Comparison of ENCODE assay signal across 7 cellular contexts in genomic region chr2:170562928-170563327, GRCh38.
"Had no signal": no experiment of that assay in that cellular context is flagged by ENCODE, and none has a peak within 500 bp of the region (broad histone marks: within the 10 kb centered on the region; RNA-seq: fewer than 3 reads in every experiment).

No MANE protein-coding gene starts in this region.

- H3K4me3 ChIP-seq: GM23338, HAP-1 had no signal

- H3K36me3 ChIP-seq: HAP-1 had no signal

- H3K9me3 ChIP-seq: HAP-1 had no signal

- H3K9ac ChIP-seq: KMS-11 had no signal

- H3K27ac ChIP-seq: KMS-11 had no signal

- DNase-seq: H7, KBM-7 had no signal

- FAIRE-seq: HTR-8/SVneo had no signal

- H3K4me2 ChIP-seq: GM23338, KMS-11 had no signal

- ATAC-seq: GM23338, HCT116 had no signal

- H2AFZ ChIP-seq: GM23338 had no signal
